Comparison of ENCODE assay signal across 1 cellular context in genomic region chr6:154039231-154039842, GRCh38.
TF ChIP-seq lines count a peak whose summit lies in the region.

Gene OPRM1 (plus strand): TSS chr6:154039240. CDS start chr6:154039545, 305 bp downstream.

TF ChIP-seq in HepG2, 621 proteins besides CTCF, POLR2A, EP300 and RAD21 (continued from another document and continues in another):
- TF ChIP-seq ZBTB40 (IDR thresholded peaks at IDR 0.05), result no peak
- TF ChIP-seq ZBTB40 (CRISPR knock-in tag; IDR thresholded peaks at IDR 0.05), result peak; percentile 63
- TF ChIP-seq ZNF350 (CRISPR knock-in tag; IDR thresholded peaks at IDR 0.05; ENCODE audit: borderline replicate concordance, low read depth), result 0 out of 2 replicates have a peak, but pooled peaks have one; percentile 42
- peak; percentile 41; the same call in 1 of the 2 replicates for TF ChIP-seq ZFY (CRISPR knock-in tag; IDR thresholded peaks at IDR 0.05)
- TF ChIP-seq IRX3 (CRISPR knock-in tag; IDR thresholded peaks at IDR 0.05; ENCODE audit: borderline replicate concordance, low read depth), result peak; percentile 87; the same call in 1 of the 2 replicates
- TF ChIP-seq ZBTB42 (CRISPR knock-in tag; IDR thresholded peaks at IDR 0.05), result no peak
- peak; percentile 81; the same call in 1 of the 2 replicates for TF ChIP-seq ZNF891 (CRISPR knock-in tag; IDR thresholded peaks at IDR 0.05)
- TF ChIP-seq ZNF142 (CRISPR knock-in tag; IDR thresholded peaks at IDR 0.05), result peak; percentile 80; the same call in 1 of the 2 replicates
- TF ChIP-seq ZNF883 (CRISPR knock-in tag; IDR thresholded peaks at IDR 0.05; ENCODE audit: not compliant biosample characterization), result no peak
- no peak for TF ChIP-seq ZNF143 (CRISPR knock-in tag; IDR thresholded peaks at IDR 0.05)
- 0 out of 2 replicates have a peak, but pooled peaks have one; percentile 58 for TF ChIP-seq KLF12 (CRISPR knock-in tag; IDR thresholded peaks at IDR 0.05; ENCODE audit: borderline replicate concordance)
- no peak for TF ChIP-seq SP1 (IDR thresholded peaks at IDR 0.05)
- no peak for TF ChIP-seq SP1 (CRISPR knock-in tag; IDR thresholded peaks at IDR 0.05)
- no peak for TF ChIP-seq SRF (IDR thresholded peaks at IDR 0.05; ENCODE audit: low read depth, low read length)
- peak; percentile 97 for TF ChIP-seq TSC22D2 (CRISPR knock-in tag; IDR thresholded peaks at IDR 0.05; ENCODE audit: borderline replicate concordance)
- peak; percentile 71; the same call in 1 of the 2 replicates for TF ChIP-seq NFAT5 (CRISPR knock-in tag; IDR thresholded peaks at IDR 0.05)
- no peak for TF ChIP-seq PTBP1 (IDR thresholded peaks at IDR 0.05; ENCODE audit: low read depth, low read length, poor library complexity, severe bottlenecking)
- no peak for TF ChIP-seq ZNF33A (CRISPR knock-in tag; IDR thresholded peaks at IDR 0.05; ENCODE audit: borderline replicate concordance)
- no peak for TF ChIP-seq TBX3 (IDR thresholded peaks at IDR 0.05; ENCODE audit: borderline replicate concordance)
- TF ChIP-seq HMGXB4 (CRISPR knock-in tag; IDR thresholded peaks at IDR 0.05; ENCODE audit: borderline replicate concordance in 1 of 2, low read depth in 1 of 2), result 0 out of 4 replicates have a peak, but pooled peaks of 1 of the 2 experiments have one; percentile 22
- TF ChIP-seq FOXM1 (CRISPR knock-in tag; IDR thresholded peaks at IDR 0.05), result 0 out of 2 replicates have a peak, but pooled peaks have one; percentile 48
- 0 out of 2 replicates have a peak, but pooled peaks have one; percentile 46 for TF ChIP-seq TERF1 (CRISPR knock-in tag; IDR thresholded peaks at IDR 0.05)
- TF ChIP-seq ZSCAN5A (CRISPR knock-in tag; IDR thresholded peaks at IDR 0.05; ENCODE audit: borderline replicate concordance), result 0 out of 2 replicates have a peak, but pooled peaks have one; percentile 67
- no peak for TF ChIP-seq ZNF550 (CRISPR knock-in tag; IDR thresholded peaks at IDR 0.05; ENCODE audit: borderline replicate concordance)
- 0 out of 2 replicates have a peak, but pooled peaks have one; percentile 53 for TF ChIP-seq SMAD1 (CRISPR knock-in tag; IDR thresholded peaks at IDR 0.05; ENCODE audit: borderline replicate concordance, low read depth)
- peak; percentile 86 for TF ChIP-seq ZNF607 (CRISPR knock-in tag; IDR thresholded peaks at IDR 0.05; ENCODE audit: borderline replicate concordance)
